ENCODE assay signal across 5 cellular contexts in the genomic region with DNA sequence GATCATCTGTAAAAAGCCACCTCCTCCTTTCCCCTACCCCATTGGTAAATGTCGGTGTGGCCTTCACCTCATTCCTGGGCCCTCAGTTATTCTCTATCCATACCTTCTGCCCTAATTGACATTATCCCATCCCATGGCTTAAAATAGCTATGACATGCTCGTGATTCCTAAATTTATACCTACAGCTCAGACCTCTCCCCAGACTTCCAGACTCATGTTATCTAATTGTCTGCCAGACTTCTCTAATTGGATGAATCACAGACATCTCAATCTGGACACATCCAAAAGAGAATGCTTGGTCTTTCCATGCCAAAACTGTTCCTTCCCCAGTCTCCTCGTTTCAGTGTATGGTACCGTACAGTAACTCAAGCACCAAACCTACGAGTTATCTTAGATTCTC.
"Had no signal": no experiment of that assay in that cellular context is flagged by ENCODE, and none has a peak within 500 bp of the region (broad histone marks: within the 10 kb centered on the region; RNA-seq: fewer than 3 reads in every experiment).

No MANE protein-coding gene starts in this region.

- ATAC-seq: GM23338, HepG2 had no signal

- H3K4me3 ChIP-seq: GM23338 had no signal

- H3K27ac ChIP-seq: HL-60 had no signal

- DNase-seq: H9, HCEC 1CT had no signal
